8 cellular contexts compared by ENCODE assay signal in genomic region chr11:114159802-114160588, GRCh38.
DNase-seq lines count a peak whose midpoint lies in the region; ATAC-seq and TF ChIP-seq lines count a peak whose summit lies in the region.

No MANE protein-coding gene starts in this region.

- TF ChIP-seq CTCF in cardiac fibroblast (IDR thresholded peaks at IDR 0.05; ENCODE audit: low read depth, low read length), result no peak

- DNase-seq in DMS79 (lab: John Stamatoyannopoulos, UW) (peak; percentile 99), NCI-H2196 (lab: John Stamatoyannopoulos, UW; ENCODE audit: unreplicated experiment) (peak; percentile 97), cardiac fibroblast (ENCODE audit: low read depth in 2 of 2) (peak; percentile 99 to 100), islet precursor cell (peak; percentile 91), AML-193 (lab: John Stamatoyannopoulos, UW) (no peak)
- DNase-seq in activated CD4-positive, CD25-positive, alpha-beta regulatory T cell treated with anti-CD3 and anti-CD28 coated beads, Interleukin-2, amount 50 U/mL, for 16 hours (ENCODE audit: low read depth, low spot score), result peak; percentile 89
- DNase-seq in stimulated activated CD4-positive, alpha-beta T cell treated with anti-CD3 and anti-CD28 coated beads, Interleukin-12 subunit alpha, Interleukin-12 subunit beta, amount 100 ng/mL, for 24 hours (ENCODE audit: low read depth in 2 of 2), result peak; percentile 77 to 81

- peak; percentile 60 for ATAC-seq in HG03064 (IDR thresholded peaks at IDR 0.05; ENCODE audit: low read depth, unreplicated experiment)

- peak overlapping the region in 1 of 2 donors; percentile 9 for H3K4me3 ChIP-seq in cardiac fibroblast (replicated peaks in 1 of 2; ENCODE audit: low read depth in 2 of 2, low read length in 2 of 2)

Comparison
In these comparisons a context has a peak if more than half of its experiments do, and no peak if none do; other contexts are left out.
1. DNase-seq: peak in DMS79 (single experiment), NCI-H2196 (single experiment), activated CD4-positive, CD25-positive, alpha-beta regulatory T cell treated with anti-CD3 and anti-CD28 coated beads, Interleukin-2, amount 50 U/mL, for 16 hours (single experiment), cardiac fibroblast (2 of 2), islet precursor cell (single experiment) and stimulated activated CD4-positive, alpha-beta T cell treated with anti-CD3 and anti-CD28 coated beads, Interleukin-12 subunit alpha, Interleukin-12 subunit beta, amount 100 ng/mL, for 24 hours (2 of 2); none in AML-193 (0 of 2).